2 cellular contexts compared by ENCODE assay signal in the genomic region with DNA sequence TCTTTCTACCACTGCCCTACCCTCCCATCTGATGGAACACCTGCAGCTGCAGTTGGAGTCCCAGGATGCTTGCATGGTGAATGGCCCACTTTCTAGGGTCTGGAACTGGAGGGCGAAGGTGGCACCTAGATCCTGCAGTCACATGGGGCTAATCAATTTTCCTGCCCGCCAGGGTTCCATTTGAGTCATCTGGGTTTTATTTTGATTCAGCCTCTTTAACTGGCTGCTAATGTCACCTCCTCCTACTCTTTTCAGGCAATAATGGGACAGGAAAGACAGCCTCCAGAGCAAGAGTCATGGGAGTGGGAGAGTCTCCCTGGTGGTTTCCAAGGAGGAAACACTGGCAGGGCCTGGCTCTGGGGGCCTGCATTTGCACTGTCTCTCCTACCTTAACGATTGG.
TF ChIP-seq lines count a peak whose summit lies in the region.

No MANE protein-coding gene starts in this region.

TF ChIP-seq in SK-N-SH, 30 proteins besides CTCF, POLR2A, EP300 and RAD21:
- TF ChIP-seq RCOR1 (IDR thresholded peaks at IDR 0.05; ENCODE audit: low read length) (no peak), FOXM1 (IDR thresholded peaks at IDR 0.05; ENCODE audit: low read depth) (no peak), MXI1 (IDR thresholded peaks at IDR 0.05; ENCODE audit: low read depth, low read length) (no peak), TAF1 (IDR thresholded peaks at IDR 0.05; ENCODE audit: borderline replicate concordance, low read depth, low read length) (no peak), GABPA (IDR thresholded peaks at IDR 0.05; ENCODE audit: low read depth) (no peak), CHD2 (IDR thresholded peaks at IDR 0.05; ENCODE audit: low read length, partially characterized antibody) (no peak), TCF12 (IDR thresholded peaks at IDR 0.05) (no peak), ELF1 (IDR thresholded peaks at IDR 0.05) (no peak)
- TF ChIP-seq, protein P1, sequence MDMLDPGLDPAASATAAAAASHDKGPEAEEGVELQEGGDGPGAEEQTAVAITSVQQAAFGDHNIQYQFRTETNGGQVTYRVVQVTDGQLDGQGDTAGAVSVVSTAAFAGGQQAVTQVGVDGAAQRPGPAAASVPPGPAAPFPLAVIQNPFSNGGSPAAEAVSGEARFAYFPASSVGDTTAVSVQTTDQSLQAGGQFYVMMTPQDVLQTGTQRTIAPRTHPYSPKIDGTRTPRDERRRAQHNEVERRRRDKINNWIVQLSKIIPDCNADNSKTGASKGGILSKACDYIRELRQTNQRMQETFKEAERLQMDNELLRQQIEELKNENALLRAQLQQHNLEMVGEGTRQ (IDR thresholded peaks at IDR 0.05; ENCODE audit: borderline replicate concordance, low read depth, low read length) = no peak
TF ChIP-seq in SK-N-SH: peak in this region for 0.

TF ChIP-seq in SK-N-SH treated with all-trans-retinoic acid at 6 μM for 48 hours, 23 proteins besides CTCF, POLR2A, EP300 and RAD21:
- TF ChIP-seq, protein P2, sequence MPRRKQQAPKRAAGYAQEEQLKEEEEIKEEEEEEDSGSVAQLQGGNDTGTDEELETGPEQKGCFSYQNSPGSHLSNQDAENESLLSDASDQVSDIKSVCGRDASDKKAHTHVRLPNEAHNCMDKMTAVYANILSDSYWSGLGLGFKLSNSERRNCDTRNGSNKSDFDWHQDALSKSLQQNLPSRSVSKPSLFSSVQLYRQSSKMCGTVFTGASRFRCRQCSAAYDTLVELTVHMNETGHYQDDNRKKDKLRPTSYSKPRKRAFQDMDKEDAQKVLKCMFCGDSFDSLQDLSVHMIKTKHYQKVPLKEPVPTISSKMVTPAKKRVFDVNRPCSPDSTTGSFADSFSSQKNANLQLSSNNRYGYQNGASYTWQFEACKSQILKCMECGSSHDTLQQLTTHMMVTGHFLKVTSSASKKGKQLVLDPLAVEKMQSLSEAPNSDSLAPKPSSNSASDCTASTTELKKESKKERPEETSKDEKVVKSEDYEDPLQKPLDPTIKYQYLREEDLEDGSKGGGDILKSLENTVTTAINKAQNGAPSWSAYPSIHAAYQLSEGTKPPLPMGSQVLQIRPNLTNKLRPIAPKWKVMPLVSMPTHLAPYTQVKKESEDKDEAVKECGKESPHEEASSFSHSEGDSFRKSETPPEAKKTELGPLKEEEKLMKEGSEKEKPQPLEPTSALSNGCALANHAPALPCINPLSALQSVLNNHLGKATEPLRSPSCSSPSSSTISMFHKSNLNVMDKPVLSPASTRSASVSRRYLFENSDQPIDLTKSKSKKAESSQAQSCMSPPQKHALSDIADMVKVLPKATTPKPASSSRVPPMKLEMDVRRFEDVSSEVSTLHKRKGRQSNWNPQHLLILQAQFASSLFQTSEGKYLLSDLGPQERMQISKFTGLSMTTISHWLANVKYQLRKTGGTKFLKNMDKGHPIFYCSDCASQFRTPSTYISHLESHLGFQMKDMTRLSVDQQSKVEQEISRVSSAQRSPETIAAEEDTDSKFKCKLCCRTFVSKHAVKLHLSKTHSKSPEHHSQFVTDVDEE (CRISPR knock-in tag; IDR thresholded peaks at IDR 0.05) = no peak
- TF ChIP-seq ARNTL (CRISPR knock-in tag; IDR thresholded peaks at IDR 0.05; ENCODE audit: borderline replicate concordance, low read depth) (no peak), ZNF565 (CRISPR knock-in tag; conservative IDR thresholded peaks at IDR 0.05; ENCODE audit: low read depth) (no peak), ESRRG (CRISPR knock-in tag; IDR thresholded peaks at IDR 0.05) (no peak), BACH2 (CRISPR knock-in tag; IDR thresholded peaks at IDR 0.05; ENCODE audit: borderline replicate concordance) (no peak), GLIS3 (CRISPR knock-in tag; IDR thresholded peaks at IDR 0.05) (no peak), ZNF8 (CRISPR knock-in tag; IDR thresholded peaks at IDR 0.05) (no peak), SNAI2 (CRISPR knock-in tag; IDR thresholded peaks at IDR 0.05) (no peak), ZNF70 (CRISPR knock-in tag; IDR thresholded peaks at IDR 0.05) (no peak), OSR1 (CRISPR knock-in tag; IDR thresholded peaks at IDR 0.05) (no peak)
- TF ChIP-seq, protein P3, sequence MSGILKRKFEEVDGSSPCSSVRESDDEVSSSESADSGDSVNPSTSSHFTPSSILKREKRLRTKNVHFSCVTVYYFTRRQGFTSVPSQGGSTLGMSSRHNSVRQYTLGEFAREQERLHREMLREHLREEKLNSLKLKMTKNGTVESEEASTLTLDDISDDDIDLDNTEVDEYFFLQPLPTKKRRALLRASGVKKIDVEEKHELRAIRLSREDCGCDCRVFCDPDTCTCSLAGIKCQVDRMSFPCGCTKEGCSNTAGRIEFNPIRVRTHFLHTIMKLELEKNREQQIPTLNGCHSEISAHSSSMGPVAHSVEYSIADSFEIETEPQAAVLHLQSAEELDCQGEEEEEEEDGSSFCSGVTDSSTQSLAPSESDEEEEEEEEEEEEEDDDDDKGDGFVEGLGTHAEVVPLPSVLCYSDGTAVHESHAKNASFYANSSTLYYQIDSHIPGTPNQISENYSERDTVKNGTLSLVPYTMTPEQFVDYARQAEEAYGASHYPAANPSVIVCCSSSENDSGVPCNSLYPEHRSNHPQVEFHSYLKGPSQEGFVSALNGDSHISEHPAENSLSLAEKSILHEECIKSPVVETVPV (CRISPR knock-in tag; IDR thresholded peaks at IDR 0.05) = no peak
- TF ChIP-seq, protein P4, sequence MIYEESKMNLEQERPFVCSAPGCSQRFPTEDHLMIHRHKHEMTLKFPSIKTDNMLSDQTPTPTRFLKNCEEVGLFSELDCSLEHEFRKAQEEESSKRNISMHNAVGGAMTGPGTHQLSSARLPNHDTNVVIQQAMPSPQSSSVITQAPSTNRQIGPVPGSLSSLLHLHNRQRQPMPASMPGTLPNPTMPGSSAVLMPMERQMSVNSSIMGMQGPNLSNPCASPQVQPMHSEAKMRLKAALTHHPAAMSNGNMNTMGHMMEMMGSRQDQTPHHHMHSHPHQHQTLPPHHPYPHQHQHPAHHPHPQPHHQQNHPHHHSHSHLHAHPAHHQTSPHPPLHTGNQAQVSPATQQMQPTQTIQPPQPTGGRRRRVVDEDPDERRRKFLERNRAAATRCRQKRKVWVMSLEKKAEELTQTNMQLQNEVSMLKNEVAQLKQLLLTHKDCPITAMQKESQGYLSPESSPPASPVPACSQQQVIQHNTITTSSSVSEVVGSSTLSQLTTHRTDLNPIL (CRISPR knock-in tag; IDR thresholded peaks at IDR 0.05; ENCODE audit: low read depth) = no peak
